In the genomic region with DNA sequence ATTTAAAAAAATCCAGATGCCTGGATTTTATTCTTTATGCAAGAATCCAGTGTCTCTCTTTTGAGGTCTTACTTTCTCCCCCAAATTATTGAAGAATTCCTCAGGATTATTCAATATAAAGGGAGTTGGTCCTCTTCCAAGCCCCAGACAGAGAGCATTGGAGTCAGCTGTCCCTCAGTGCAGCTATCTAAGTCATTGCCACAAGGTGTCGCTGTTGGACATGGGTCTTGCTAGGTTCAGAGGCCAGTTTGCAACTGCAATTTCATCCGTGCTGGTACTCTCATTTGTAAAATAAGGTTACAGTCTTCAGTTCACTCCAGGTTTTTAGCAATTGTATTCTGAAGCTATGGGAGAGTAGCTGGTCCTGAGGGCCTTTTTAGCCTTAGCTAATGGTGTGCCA, we compare ENCODE assay signal across 1 cellular context.
A peak's percentile ranks its signal among the peaks of the same experiment; 100 is the strongest.
TF ChIP-seq lines count a peak whose summit lies in the region.

No MANE protein-coding gene starts in this region.

TF ChIP-seq in K562, 482 proteins besides CTCF, POLR2A, EP300 and RAD21 (continued from another document):
- TF ChIP-seq, protein P1, sequence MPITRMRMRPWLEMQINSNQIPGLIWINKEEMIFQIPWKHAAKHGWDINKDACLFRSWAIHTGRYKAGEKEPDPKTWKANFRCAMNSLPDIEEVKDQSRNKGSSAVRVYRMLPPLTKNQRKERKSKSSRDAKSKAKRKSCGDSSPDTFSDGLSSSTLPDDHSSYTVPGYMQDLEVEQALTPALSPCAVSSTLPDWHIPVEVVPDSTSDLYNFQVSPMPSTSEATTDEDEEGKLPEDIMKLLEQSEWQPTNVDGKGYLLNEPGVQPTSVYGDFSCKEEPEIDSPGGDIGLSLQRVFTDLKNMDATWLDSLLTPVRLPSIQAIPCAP (CRISPR knock-in tag; IDR thresholded peaks at IDR 0.05; ENCODE audit: borderline replicate concordance) = no peak
- peak in 1 of 2 experiments; percentile 97; a peak in 2 of 3 replicates for TF ChIP-seq CBX3 (IDR thresholded peaks at IDR 0.05; ENCODE audit: borderline replicate concordance in 1 of 2, low read length in 2 of 2)
- TF ChIP-seq CEBPB (tag; IDR thresholded peaks at IDR 0.05) = no peak
